Comparison of ENCODE assay signal across 8 cellular contexts in the genomic region with DNA sequence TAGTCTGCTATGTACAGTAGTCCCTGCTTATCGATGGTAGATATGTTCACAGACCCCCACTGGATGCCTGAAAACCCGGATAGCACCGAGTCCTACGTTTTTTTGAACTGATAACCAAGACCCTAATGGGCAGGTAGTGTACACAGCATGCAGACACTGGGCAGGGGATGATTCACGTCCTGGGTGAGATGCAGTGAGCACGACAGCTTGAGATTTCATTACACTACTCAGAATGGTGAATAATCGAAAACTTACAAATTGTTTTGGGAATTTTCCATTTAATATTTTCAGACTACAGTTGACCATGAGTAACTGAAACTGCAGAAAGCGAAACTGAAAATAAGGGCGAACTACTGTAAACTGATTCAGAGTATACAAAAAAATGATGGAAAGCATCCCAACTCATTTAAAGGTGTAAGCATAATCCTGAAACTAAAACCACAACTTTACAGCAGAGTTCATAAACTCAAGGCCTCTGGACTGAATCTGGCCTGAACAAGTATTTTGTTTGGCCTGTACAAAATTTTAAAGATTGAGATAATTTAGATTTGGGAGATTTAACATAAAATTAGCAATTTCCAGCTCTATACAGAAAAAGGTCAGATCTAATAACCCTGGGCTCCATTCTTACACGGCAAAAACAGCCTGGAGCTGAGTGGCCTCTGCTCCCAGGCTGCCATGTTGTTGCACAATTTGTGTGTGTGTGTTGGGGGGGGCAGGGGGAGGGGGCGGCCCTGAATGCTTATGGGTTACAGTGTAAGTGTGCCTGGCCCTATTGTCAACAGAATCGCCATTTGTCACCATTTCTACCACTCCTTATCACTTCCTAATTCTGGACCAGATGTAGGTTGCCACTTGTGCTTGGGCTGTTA. TPM values are rescaled to one million over a fixed set of nuclear protein-coding genes. Genes with fewer than 3 reads are reported as not detected.
DNase-seq lines count a peak whose midpoint lies in the region; ATAC-seq lines count a peak whose summit lies in the region.

No MANE protein-coding gene starts in this region.

- ATAC-seq in left ventricle myocardium superior: peak; percentile 63

- DNase-seq in ELR (ENCODE audit: low read depth) (peak; percentile 75), MG63 (peak; percentile 56), left ventricle myocardium superior (no peak), nucleus accumbens (lab: John Stamatoyannopoulos, UW) (no peak), NCI-H1048 (lab: John Stamatoyannopoulos, UW) (no peak), anterior cingulate cortex (lab: John Stamatoyannopoulos, UW) (no peak)
- DNase-seq in activated T-helper 9 cell treated with anti-CD3 and anti-CD28 coated beads, Interleukin-2, amount 50 U/mL, for 16 hours (ENCODE audit: low read depth): peak; percentile 24
- DNase-seq in stimulated activated CD4-positive, alpha-beta T cell treated with anti-CD3 and anti-CD28 coated beads, Interleukin-4, amount 100 ng/mL, for 24 hours: peak; percentile 58

- intact Hi-C loops in left ventricle myocardium superior (cut with micrococcal nuclease): no loop called here

- no peaks in the 10 kb centered on the region for H3K9me3 ChIP-seq in MG63

- peak overlapping the region; percentile 41 for H3K4me3 ChIP-seq in MG63

- H3K36me3 ChIP-seq in MG63: no peaks in the 10 kb centered on the region

- no peaks in the 10 kb centered on the region for H3K27me3 ChIP-seq in MG63

RNA-seq across cellular contexts. Expression of a gene that starts 34.9 kb away (rescaled TPM):
- total RNA-seq in MG63 (2014; rRNA removed; shearing (Covaris generic); ENCODE audit: low replicate concordance): 2.8 and 4.6 TPM in 2 replicates
- 5.3 TPM for total RNA-seq in left ventricle myocardium superior

Comparison
In these comparisons a context has a peak if more than half of its experiments do, and no peak if none do; other contexts are left out.
1. DNase-seq: peak in ELR (single experiment), MG63 (single experiment), activated T-helper 9 cell treated with anti-CD3 and anti-CD28 coated beads, Interleukin-2, amount 50 U/mL, for 16 hours (single experiment) and stimulated activated CD4-positive, alpha-beta T cell treated with anti-CD3 and anti-CD28 coated beads, Interleukin-4, amount 100 ng/mL, for 24 hours (single experiment); none in left ventricle myocardium superior (single experiment), nucleus accumbens (0 of 56), NCI-H1048 (single experiment) and anterior cingulate cortex (0 of 58).